Comparison of ENCODE assay signal across 1 cellular context in the genomic region with DNA sequence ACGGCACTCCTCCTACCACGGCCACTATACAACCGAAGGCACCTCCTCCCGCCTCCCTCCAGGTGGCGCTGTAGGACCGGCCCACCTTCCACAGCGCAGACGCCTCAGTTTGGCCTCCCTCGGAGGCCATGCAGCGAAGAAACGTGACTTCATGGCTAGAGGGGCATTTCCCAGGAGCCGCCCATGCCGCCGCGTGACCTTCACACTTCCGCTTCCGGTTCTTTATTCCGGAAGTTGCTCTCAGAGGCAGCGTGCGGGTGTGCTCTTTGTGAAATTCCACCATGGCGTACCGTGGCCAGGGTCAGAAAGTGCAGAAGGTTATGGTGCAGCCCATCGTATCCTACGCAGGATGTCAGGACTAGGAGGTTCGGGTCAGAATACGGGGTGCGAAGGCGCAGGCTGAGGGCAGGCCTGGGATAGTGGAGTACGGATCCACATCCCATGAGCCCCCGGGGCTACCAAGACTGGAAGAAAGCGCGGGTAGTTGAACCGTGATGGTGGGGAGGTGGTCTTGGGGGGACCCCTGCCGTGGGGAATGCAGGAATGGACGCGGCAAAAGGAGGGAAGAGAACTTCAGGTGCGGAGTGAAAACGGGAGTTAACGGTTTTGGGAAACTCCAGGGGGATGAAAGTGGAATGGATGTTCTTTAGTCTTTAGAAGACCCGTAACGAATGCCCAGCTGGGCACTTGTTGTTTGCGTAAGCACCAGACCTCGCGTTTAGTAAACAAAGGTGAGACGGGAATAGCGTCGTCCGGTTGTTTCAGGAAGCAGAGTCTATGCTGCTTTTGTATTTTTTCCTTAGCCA.
TF ChIP-seq lines count a peak whose summit lies in the region.

A gene (plus strand): TSS at position 221 of the 806 bp plus-strand sequence. CDS start 61 bp downstream, at position 282.

TF ChIP-seq in K562, 482 proteins besides CTCF, POLR2A, EP300 and RAD21 (continued from another document and continues in another):
- TF ChIP-seq, protein P1, sequence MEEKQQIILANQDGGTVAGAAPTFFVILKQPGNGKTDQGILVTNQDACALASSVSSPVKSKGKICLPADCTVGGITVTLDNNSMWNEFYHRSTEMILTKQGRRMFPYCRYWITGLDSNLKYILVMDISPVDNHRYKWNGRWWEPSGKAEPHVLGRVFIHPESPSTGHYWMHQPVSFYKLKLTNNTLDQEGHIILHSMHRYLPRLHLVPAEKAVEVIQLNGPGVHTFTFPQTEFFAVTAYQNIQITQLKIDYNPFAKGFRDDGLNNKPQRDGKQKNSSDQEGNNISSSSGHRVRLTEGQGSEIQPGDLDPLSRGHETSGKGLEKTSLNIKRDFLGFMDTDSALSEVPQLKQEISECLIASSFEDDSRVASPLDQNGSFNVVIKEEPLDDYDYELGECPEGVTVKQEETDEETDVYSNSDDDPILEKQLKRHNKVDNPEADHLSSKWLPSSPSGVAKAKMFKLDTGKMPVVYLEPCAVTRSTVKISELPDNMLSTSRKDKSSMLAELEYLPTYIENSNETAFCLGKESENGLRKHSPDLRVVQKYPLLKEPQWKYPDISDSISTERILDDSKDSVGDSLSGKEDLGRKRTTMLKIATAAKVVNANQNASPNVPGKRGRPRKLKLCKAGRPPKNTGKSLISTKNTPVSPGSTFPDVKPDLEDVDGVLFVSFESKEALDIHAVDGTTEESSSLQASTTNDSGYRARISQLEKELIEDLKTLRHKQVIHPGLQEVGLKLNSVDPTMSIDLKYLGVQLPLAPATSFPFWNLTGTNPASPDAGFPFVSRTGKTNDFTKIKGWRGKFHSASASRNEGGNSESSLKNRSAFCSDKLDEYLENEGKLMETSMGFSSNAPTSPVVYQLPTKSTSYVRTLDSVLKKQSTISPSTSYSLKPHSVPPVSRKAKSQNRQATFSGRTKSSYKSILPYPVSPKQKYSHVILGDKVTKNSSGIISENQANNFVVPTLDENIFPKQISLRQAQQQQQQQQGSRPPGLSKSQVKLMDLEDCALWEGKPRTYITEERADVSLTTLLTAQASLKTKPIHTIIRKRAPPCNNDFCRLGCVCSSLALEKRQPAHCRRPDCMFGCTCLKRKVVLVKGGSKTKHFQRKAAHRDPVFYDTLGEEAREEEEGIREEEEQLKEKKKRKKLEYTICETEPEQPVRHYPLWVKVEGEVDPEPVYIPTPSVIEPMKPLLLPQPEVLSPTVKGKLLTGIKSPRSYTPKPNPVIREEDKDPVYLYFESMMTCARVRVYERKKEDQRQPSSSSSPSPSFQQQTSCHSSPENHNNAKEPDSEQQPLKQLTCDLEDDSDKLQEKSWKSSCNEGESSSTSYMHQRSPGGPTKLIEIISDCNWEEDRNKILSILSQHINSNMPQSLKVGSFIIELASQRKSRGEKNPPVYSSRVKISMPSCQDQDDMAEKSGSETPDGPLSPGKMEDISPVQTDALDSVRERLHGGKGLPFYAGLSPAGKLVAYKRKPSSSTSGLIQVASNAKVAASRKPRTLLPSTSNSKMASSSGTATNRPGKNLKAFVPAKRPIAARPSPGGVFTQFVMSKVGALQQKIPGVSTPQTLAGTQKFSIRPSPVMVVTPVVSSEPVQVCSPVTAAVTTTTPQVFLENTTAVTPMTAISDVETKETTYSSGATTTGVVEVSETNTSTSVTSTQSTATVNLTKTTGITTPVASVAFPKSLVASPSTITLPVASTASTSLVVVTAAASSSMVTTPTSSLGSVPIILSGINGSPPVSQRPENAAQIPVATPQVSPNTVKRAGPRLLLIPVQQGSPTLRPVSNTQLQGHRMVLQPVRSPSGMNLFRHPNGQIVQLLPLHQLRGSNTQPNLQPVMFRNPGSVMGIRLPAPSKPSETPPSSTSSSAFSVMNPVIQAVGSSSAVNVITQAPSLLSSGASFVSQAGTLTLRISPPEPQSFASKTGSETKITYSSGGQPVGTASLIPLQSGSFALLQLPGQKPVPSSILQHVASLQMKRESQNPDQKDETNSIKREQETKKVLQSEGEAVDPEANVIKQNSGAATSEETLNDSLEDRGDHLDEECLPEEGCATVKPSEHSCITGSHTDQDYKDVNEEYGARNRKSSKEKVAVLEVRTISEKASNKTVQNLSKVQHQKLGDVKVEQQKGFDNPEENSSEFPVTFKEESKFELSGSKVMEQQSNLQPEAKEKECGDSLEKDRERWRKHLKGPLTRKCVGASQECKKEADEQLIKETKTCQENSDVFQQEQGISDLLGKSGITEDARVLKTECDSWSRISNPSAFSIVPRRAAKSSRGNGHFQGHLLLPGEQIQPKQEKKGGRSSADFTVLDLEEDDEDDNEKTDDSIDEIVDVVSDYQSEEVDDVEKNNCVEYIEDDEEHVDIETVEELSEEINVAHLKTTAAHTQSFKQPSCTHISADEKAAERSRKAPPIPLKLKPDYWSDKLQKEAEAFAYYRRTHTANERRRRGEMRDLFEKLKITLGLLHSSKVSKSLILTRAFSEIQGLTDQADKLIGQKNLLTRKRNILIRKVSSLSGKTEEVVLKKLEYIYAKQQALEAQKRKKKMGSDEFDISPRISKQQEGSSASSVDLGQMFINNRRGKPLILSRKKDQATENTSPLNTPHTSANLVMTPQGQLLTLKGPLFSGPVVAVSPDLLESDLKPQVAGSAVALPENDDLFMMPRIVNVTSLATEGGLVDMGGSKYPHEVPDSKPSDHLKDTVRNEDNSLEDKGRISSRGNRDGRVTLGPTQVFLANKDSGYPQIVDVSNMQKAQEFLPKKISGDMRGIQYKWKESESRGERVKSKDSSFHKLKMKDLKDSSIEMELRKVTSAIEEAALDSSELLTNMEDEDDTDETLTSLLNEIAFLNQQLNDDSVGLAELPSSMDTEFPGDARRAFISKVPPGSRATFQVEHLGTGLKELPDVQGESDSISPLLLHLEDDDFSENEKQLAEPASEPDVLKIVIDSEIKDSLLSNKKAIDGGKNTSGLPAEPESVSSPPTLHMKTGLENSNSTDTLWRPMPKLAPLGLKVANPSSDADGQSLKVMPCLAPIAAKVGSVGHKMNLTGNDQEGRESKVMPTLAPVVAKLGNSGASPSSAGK (IDR thresholded peaks at IDR 0.05), result peak; percentile 74
- TF ChIP-seq HDAC3 (IDR thresholded peaks at IDR 0.05; ENCODE audit: borderline replicate concordance, partially characterized antibody) (peak; percentile 76), ZFX (CRISPR knock-in tag; IDR thresholded peaks at IDR 0.05) (peak; percentile 87), POLR2G (IDR thresholded peaks at IDR 0.05; ENCODE audit: low read depth, low read length) (peak; percentile 86), PHB2 (IDR thresholded peaks at IDR 0.05; ENCODE audit: low read depth) (no peak), SLC30A9 (CRISPR knock-in tag; IDR thresholded peaks at IDR 0.05) (no peak), XRCC4 (IDR thresholded peaks at IDR 0.05; ENCODE audit: extremely low read depth, insufficient read depth, insufficient read length) (no peak), HNRNPK (IDR thresholded peaks at IDR 0.05; ENCODE audit: low read depth, low read length, poor library complexity, severe bottlenecking) (no peak), ZBED1 (IDR thresholded peaks at IDR 0.05) (peak; percentile 76), CBX8 (IDR thresholded peaks at IDR 0.05; ENCODE audit: borderline replicate concordance, extremely low read depth, low read depth, low read length, poor library complexity, severe bottlenecking) (no peak), ATF7 (IDR thresholded peaks at IDR 0.05) (peak; percentile 95), FOS (IDR thresholded peaks at IDR 0.05; ENCODE audit: extremely low read depth, insufficient read length) (no peak), SMARCB1 (IDR thresholded peaks at IDR 0.05; ENCODE audit: insufficient read length, low read depth) (no peak), ELF4 (CRISPR knock-in tag; IDR thresholded peaks at IDR 0.05) (peak; percentile 87)
- TF ChIP-seq, protein P2, sequence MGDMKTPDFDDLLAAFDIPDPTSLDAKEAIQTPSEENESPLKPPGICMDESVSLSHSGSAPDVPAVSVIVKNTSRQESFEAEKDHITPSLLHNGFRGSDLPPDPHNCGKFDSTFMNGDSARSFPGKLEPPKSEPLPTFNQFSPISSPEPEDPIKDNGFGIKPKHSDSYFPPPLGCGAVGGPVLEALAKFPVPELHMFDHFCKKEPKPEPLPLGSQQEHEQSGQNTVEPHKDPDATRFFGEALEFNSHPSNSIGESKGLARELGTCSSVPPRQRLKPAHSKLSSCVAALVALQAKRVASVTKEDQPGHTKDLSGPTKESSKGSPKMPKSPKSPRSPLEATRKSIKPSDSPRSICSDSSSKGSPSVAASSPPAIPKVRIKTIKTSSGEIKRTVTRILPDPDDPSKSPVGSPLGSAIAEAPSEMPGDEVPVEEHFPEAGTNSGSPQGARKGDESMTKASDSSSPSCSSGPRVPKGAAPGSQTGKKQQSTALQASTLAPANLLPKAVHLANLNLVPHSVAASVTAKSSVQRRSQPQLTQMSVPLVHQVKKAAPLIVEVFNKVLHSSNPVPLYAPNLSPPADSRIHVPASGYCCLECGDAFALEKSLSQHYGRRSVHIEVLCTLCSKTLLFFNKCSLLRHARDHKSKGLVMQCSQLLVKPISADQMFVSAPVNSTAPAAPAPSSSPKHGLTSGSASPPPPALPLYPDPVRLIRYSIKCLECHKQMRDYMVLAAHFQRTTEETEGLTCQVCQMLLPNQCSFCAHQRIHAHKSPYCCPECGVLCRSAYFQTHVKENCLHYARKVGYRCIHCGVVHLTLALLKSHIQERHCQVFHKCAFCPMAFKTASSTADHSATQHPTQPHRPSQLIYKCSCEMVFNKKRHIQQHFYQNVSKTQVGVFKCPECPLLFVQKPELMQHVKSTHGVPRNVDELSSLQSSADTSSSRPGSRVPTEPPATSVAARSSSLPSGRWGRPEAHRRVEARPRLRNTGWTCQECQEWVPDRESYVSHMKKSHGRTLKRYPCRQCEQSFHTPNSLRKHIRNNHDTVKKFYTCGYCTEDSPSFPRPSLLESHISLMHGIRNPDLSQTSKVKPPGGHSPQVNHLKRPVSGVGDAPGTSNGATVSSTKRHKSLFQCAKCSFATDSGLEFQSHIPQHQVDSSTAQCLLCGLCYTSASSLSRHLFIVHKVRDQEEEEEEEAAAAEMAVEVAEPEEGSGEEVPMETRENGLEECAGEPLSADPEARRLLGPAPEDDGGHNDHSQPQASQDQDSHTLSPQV (IDR thresholded peaks at IDR 0.05), result peak; percentile 29; the same call in 1 of the 2 replicates
- TF ChIP-seq, protein P3, sequence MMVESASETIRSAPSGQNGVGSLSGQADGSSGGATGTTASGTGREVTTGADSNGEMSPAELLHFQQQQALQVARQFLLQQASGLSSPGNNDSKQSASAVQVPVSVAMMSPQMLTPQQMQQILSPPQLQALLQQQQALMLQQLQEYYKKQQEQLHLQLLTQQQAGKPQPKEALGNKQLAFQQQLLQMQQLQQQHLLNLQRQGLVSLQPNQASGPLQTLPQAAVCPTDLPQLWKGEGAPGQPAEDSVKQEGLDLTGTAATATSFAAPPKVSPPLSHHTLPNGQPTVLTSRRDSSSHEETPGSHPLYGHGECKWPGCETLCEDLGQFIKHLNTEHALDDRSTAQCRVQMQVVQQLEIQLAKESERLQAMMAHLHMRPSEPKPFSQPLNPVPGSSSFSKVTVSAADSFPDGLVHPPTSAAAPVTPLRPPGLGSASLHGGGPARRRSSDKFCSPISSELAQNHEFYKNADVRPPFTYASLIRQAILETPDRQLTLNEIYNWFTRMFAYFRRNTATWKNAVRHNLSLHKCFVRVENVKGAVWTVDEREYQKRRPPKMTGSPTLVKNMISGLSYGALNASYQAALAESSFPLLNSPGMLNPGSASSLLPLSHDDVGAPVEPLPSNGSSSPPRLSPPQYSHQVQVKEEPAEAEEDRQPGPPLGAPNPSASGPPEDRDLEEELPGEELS (CRISPR knock-in tag; IDR thresholded peaks at IDR 0.05; ENCODE audit: borderline replicate concordance), result peak; percentile 87
- TF ChIP-seq, protein P4, sequence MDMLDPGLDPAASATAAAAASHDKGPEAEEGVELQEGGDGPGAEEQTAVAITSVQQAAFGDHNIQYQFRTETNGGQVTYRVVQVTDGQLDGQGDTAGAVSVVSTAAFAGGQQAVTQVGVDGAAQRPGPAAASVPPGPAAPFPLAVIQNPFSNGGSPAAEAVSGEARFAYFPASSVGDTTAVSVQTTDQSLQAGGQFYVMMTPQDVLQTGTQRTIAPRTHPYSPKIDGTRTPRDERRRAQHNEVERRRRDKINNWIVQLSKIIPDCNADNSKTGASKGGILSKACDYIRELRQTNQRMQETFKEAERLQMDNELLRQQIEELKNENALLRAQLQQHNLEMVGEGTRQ (CRISPR knock-in tag; IDR thresholded peaks at IDR 0.05), result peak; percentile 96
- TF ChIP-seq, protein P5, sequence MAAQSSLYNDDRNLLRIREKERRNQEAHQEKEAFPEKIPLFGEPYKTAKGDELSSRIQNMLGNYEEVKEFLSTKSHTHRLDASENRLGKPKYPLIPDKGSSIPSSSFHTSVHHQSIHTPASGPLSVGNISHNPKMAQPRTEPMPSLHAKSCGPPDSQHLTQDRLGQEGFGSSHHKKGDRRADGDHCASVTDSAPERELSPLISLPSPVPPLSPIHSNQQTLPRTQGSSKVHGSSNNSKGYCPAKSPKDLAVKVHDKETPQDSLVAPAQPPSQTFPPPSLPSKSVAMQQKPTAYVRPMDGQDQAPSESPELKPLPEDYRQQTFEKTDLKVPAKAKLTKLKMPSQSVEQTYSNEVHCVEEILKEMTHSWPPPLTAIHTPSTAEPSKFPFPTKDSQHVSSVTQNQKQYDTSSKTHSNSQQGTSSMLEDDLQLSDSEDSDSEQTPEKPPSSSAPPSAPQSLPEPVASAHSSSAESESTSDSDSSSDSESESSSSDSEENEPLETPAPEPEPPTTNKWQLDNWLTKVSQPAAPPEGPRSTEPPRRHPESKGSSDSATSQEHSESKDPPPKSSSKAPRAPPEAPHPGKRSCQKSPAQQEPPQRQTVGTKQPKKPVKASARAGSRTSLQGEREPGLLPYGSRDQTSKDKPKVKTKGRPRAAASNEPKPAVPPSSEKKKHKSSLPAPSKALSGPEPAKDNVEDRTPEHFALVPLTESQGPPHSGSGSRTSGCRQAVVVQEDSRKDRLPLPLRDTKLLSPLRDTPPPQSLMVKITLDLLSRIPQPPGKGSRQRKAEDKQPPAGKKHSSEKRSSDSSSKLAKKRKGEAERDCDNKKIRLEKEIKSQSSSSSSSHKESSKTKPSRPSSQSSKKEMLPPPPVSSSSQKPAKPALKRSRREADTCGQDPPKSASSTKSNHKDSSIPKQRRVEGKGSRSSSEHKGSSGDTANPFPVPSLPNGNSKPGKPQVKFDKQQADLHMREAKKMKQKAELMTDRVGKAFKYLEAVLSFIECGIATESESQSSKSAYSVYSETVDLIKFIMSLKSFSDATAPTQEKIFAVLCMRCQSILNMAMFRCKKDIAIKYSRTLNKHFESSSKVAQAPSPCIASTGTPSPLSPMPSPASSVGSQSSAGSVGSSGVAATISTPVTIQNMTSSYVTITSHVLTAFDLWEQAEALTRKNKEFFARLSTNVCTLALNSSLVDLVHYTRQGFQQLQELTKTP (IDR thresholded peaks at IDR 0.05; ENCODE audit: low read depth in 1 of 2, partially characterized antibody in 2 of 2), result peak; percentile 84 to 92
- TF ChIP-seq, protein P6, sequence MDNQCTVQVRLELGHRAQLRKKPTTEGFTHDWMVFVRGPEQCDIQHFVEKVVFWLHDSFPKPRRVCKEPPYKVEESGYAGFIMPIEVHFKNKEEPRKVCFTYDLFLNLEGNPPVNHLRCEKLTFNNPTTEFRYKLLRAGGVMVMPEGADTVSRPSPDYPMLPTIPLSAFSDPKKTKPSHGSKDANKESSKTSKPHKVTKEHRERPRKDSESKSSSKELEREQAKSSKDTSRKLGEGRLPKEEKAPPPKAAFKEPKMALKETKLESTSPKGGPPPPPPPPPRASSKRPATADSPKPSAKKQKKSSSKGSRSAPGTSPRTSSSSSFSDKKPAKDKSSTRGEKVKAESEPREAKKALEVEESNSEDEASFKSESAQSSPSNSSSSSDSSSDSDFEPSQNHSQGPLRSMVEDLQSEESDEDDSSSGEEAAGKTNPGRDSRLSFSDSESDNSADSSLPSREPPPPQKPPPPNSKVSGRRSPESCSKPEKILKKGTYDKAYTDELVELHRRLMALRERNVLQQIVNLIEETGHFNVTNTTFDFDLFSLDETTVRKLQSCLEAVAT (IDR thresholded peaks at IDR 0.05), result peak; percentile 33 to 61; a peak in 1 of 4 replicates
- TF ChIP-seq, protein P7, sequence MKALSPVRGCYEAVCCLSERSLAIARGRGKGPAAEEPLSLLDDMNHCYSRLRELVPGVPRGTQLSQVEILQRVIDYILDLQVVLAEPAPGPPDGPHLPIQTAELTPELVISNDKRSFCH (CRISPR knock-in tag; IDR thresholded peaks at IDR 0.05), result no peak
- TF ChIP-seq, protein P7 (tag; IDR thresholded peaks at IDR 0.05), result no peak; the same call in none of the 2 replicates
